ENCODE assay signal across 11 cellular contexts in the genomic region with DNA sequence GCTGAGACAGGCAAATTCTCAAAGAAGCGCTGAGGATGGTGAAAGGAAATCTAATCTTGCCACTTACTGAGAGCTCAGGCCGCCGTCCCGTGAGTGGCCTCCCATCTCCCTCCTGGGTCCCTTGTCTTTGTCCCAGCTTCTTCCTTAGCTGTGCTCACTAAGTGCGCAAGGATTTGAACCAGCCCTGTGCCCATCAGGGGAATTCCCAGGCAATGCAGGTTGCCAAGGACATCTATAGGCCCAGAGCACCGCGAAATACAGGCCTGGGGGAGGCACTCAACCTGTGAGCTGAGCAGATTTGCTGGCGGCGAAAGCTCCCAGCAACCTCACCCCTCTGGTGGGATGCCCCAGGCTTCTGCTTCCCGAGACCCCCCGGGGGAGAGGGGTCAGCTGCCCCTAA.
DNase-seq lines count a peak whose midpoint lies in the region; ATAC-seq and TF ChIP-seq lines count a peak whose summit lies in the region.
"Had no signal": no experiment of that assay in that cellular context is flagged by ENCODE, and none has a peak within 500 bp of the region (broad histone marks: within the 10 kb centered on the region; RNA-seq: fewer than 3 reads in every experiment).

No MANE protein-coding gene starts in this region.

- peaks cover 0 to 2% (median 0%) of the 10 kb centered on the region in 3 donors for H3K9me3 Mint-ChIP-seq in IgD-negative memory B cell
- H3K9me3 Mint-ChIP-seq in mesothelial cell of epicardium, result peaks cover 3% of the 10 kb centered on the region
- H3K9me3 Mint-ChIP-seq in type B pancreatic cell, result no peaks in the 10 kb centered on the region
- peaks cover 0 to 8% (median 3%) of the 10 kb centered on the region in 9 donors for H3K9me3 Mint-ChIP-seq in naive thymus-derived CD8-positive, alpha-beta T cell

- peaks cover 3 to 5% (median 5%) of the 10 kb centered on the region in 3 donors for H3K4me1 Mint-ChIP-seq in IgD-negative memory B cell
- H3K4me1 Mint-ChIP-seq in mesothelial cell of epicardium, result peaks cover 44% of the 10 kb centered on the region
- H3K4me1 Mint-ChIP-seq in type B pancreatic cell (ENCODE audit: unreplicated experiment), result peaks cover 24% of the 10 kb centered on the region
- H3K4me1 Mint-ChIP-seq in naive thymus-derived CD8-positive, alpha-beta T cell, result peaks cover 7 to 13% (median 13%) of the 10 kb centered on the region in 4 donors

- H3K36me3 Mint-ChIP-seq in IgD-negative memory B cell (peaks cover 2% of the 10 kb centered on the region), mesothelial cell of epicardium (no peaks in the 10 kb centered on the region), type B pancreatic cell (no peaks in the 10 kb centered on the region)
- peaks cover 0 to 9% (median 3%) of the 10 kb centered on the region in 3 donors for H3K36me3 Mint-ChIP-seq in naive thymus-derived CD8-positive, alpha-beta T cell

- H3K27me3 Mint-ChIP-seq in IgD-negative memory B cell, result peaks cover 2% of the 10 kb centered on the region
- H3K27me3 Mint-ChIP-seq in mesothelial cell of epicardium (ENCODE audit: low read depth), result peaks cover 4% of the 10 kb centered on the region
- peaks cover 15% of the 10 kb centered on the region for H3K27me3 Mint-ChIP-seq in type B pancreatic cell
- peaks cover 0 to 2% (median 0%) of the 10 kb centered on the region in 5 donors for H3K27me3 Mint-ChIP-seq in naive thymus-derived CD8-positive, alpha-beta T cell

- no peak for ATAC-seq in GM21723 (IDR thresholded peaks at IDR 0.05; ENCODE audit: unreplicated experiment)
- no peak for ATAC-seq in naive thymus-derived CD8-positive, alpha-beta T cell

- TF ChIP-seq CTCF in mesothelial cell of epicardium (IDR thresholded peaks at IDR 0.05; ENCODE audit: unreplicated experiment) (no peak), type B pancreatic cell (conservative IDR thresholded peaks at IDR 0.05) (no peak)

- H3K4me3 Mint-ChIP-seq in IgD-negative memory B cell (peak overlapping the region; percentile 82 to 94 (median 92)), mesothelial cell of epicardium (no peak overlapping the region), type B pancreatic cell (no peak overlapping the region)
- H3K4me3 Mint-ChIP-seq in naive thymus-derived CD8-positive, alpha-beta T cell, result peak overlapping the region in 5 of 10 donors; percentile 79 to 90 (median 88)

- peak overlapping the region in 1 of 3 donors; percentile 50 for H3K27ac Mint-ChIP-seq in IgD-negative memory B cell
- H3K27ac Mint-ChIP-seq in mesothelial cell of epicardium, result peak overlapping the region; percentile 53
- H3K27ac Mint-ChIP-seq in type B pancreatic cell, result peak overlapping the region; percentile 50
- H3K27ac Mint-ChIP-seq in naive thymus-derived CD8-positive, alpha-beta T cell, result peak overlapping the region in 3 of 10 donors; percentile 33 to 76 (median 34)

- peak; percentile 53 for DNase-seq in activated effector memory CD4-positive, alpha-beta T cell treated with anti-CD3 and anti-CD28 coated beads, Interleukin-2, amount 50 U/mL, for 16 hours
- no peak for DNase-seq in activated effector memory CD4-positive, alpha-beta T cell treated with Interleukin-2 at 50 U/mL for 16 hours
- DNase-seq in mesothelial cell of epicardium (ENCODE audit: low spot score in 2 of 2, unreplicated experiment in 2 of 2), result no peak
- no peak for DNase-seq in type B pancreatic cell (ENCODE audit: extremely low spot score, unreplicated experiment)
- no peak for DNase-seq in naive thymus-derived CD8-positive, alpha-beta T cell
- DNase-seq: activated naive CD4-positive, alpha-beta T cell treated with anti-CD3 and anti-CD28 coated beads, Interleukin-2, amount 50 U/mL, for 16 hours; NCI-H1694; NCI-H345; stimulated activated naive CD4-positive, alpha-beta T cell had no signal

- POLR2A ChIA-PET in naive thymus-derived CD8-positive, alpha-beta T cell (lab: Charles Lee), result no interaction called here

Comparison
In these comparisons a context has a peak if more than half of its experiments do, and no peak if none do; other contexts are left out.
1. H3K4me3 Mint-ChIP-seq: peak in IgD-negative memory B cell (4 of 4); none in mesothelial cell of epicardium (single experiment) and type B pancreatic cell (single experiment).